Comparison of ENCODE assay signal across 8 cellular contexts in the genomic region with DNA sequence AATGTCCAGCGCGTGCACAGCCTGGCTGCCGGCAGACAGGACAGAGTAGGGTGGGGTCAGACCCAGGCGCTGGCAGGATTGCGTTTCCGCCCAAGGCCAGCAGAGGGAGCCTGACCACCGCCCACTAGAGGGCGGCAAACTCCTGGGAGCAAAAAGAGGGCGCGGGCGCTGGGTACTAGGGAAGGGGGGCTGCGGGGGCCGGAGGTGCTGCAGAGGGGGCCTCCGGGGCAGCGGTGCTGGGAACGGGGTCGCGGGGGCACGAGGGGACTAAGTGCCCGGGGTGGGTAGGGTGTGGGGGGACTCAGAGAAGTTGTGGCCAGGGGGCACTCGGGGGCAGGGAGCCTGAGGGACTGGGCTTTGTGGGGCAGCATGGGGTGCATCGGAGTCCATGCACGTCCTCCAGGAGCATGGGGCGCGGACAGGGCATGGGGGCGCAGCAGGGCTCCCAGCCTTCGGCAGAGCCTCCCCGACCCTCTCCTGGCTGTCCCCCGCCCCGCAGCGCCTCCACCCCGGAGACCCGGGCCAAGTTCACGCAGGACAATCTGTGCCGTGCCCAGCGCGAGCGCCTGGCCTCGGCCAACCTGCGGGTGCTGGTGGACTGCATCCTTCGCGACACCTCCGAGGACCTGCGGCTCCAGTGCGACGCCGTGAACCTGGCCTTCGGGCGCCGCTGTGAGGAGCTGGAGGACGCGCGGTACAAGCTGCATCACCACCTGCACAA. TPM values are rescaled to one million over a fixed set of nuclear protein-coding genes. Genes with fewer than 3 reads are reported as not detected.
DNase-seq lines count a peak whose midpoint lies in the region; ATAC-seq, FAIRE-seq and TF ChIP-seq lines count a peak whose summit lies in the region.

No MANE protein-coding gene starts in this region.

- H3K27ac ChIP-seq in astrocyte (ENCODE audit: low read depth, low read length) (no peak overlapping the region), kidney (ENCODE audit: low read depth in 2 of 2, low read length in 2 of 2) (no peak overlapping the region)

- intact Hi-C loops in kidney (cut with DNase I) = no loop called here

- peak; percentile 90 for DNase-seq in GM10248 (ENCODE audit: extremely low spot score)
- DNase-seq in HuH-7 (ENCODE audit: low spot score) = peak; percentile 94
- peak in 3 of 5 donors; percentile 26 to 47 (median 43) for DNase-seq in T-helper 1 cell
- no peak for DNase-seq in astrocyte (ENCODE audit: low read depth)
- DNase-seq in kidney = peak; percentile 76
- DNase-seq in stimulated activated CD8-positive, alpha-beta memory T cell treated with anti-CD3 and anti-CD28 coated beads, Interleukin-15, amount 100 ng/mL, for 48 hours (ENCODE audit: low read depth in 2 of 2) = peak; percentile 38 to 43

- H3K4me1 ChIP-seq in astrocyte (ENCODE audit: insufficient read depth, low read length) = no peaks in the 10 kb centered on the region
- peaks cover 0 to 2% of the 10 kb centered on the region in 2 donors for H3K4me1 ChIP-seq in kidney (ENCODE audit: control insufficient read depth in 1 of 2, insufficient read depth in 1 of 2, low read depth in 1 of 2, low read length in 2 of 2)

- H3K36me3 ChIP-seq in astrocyte (ENCODE audit: insufficient read depth, low read length) = no peaks in the 10 kb centered on the region
- H3K36me3 ChIP-seq in kidney (ENCODE audit: control insufficient read depth in 1 of 2, insufficient read depth in 2 of 2, low read length in 2 of 2) = no peaks in the 10 kb centered on the region

- H3K9me3 ChIP-seq in astrocyte (ENCODE audit: insufficient read depth, low read depth, low read length) (no peaks in the 10 kb centered on the region), kidney (ENCODE audit: control insufficient read depth in 1 of 2, low read length in 2 of 2) (no peaks in the 10 kb centered on the region)

- H3K4me3 ChIP-seq in astrocyte (ENCODE audit: insufficient read depth, low read depth, low read length) (no peak overlapping the region), kidney (ENCODE audit: low read length in 2 of 2) (no peak overlapping the region)

- no peak overlapping the region for H2AFZ ChIP-seq in astrocyte (ENCODE audit: low read depth, low read length)

- no peak overlapping the region for H3K4me2 ChIP-seq in astrocyte (ENCODE audit: low read length)

- H3K4me3 Mint-ChIP-seq in astrocyte (ENCODE audit: unreplicated experiment) = no peak overlapping the region

- peaks cover 3% of the 10 kb centered on the region for H3K4me1 Mint-ChIP-seq in astrocyte (ENCODE audit: low read depth, unreplicated experiment)

- POLR2A ChIA-PET in GM10248 (lab: Yijun Ruan, JAX) = no interaction called here

- no peaks in the 10 kb centered on the region for H3K27me3 ChIP-seq in astrocyte (ENCODE audit: insufficient read depth, low read length)

- TF ChIP-seq CTCF in GM10248 (IDR thresholded peaks at IDR 0.05; ENCODE audit: control extremely low read depth, extremely low read depth, low read depth, missing control alignments) (peak; percentile 100), astrocyte (IDR thresholded peaks at IDR 0.05; ENCODE audit: insufficient read depth, low read depth, low read length) (peak; percentile 37), kidney (IDR thresholded peaks at IDR 0.05; ENCODE audit: borderline replicate concordance, extremely low read depth, insufficient read depth) (peak; percentile 81)

- no peaks in the 10 kb centered on the region for H4K20me1 ChIP-seq in astrocyte (ENCODE audit: insufficient read depth, low read length)

- H3K27ac Mint-ChIP-seq in astrocyte (ENCODE audit: unreplicated experiment) = no peak overlapping the region

- ATAC-seq in GM21576 (IDR thresholded peaks at IDR 0.05; ENCODE audit: unreplicated experiment) = peak; percentile 95
- ATAC-seq in HG02970 (IDR thresholded peaks at IDR 0.05; ENCODE audit: low FRiP score, unreplicated experiment) = no peak

- CTCF ChIA-PET in GM10248 (lab: Yijun Ruan, JAX) = interaction anchor here (0.7 to 3.3 kb wide), 8 partner anchors 8 to 247 kb away, joined by 3 to 21 read pairs (median 3); a partner anchor contains a TSS

- H3K9ac ChIP-seq in astrocyte (ENCODE audit: low read length) (no peak overlapping the region), kidney (ENCODE audit: low read length in 2 of 2) (no peak overlapping the region)

- H3K79me2 ChIP-seq in astrocyte (ENCODE audit: insufficient read depth, low read length) = no peaks in the 10 kb centered on the region

- peaks cover 54% of the 10 kb centered on the region for H3K27me3 Mint-ChIP-seq in astrocyte (ENCODE audit: low read depth, unreplicated experiment)

- FAIRE-seq in astrocyte (lab: Jason Lieb, UNC) = no peak
- FAIRE-seq in kidney (lab: Jason Lieb, UNC) = no peak

- no peaks in the 10 kb centered on the region for H3K36me3 Mint-ChIP-seq in astrocyte (ENCODE audit: low read depth, unreplicated experiment)

- H3K9me3 Mint-ChIP-seq in astrocyte (ENCODE audit: unreplicated experiment) = no peaks in the 10 kb centered on the region

RNA-seq across cellular contexts. Expression of a gene that starts 3.2 kb away (rescaled TPM):
- total RNA-seq in astrocyte (not detected in 2 replicates), kidney (0.16 TPM)
- polyA plus RNA-seq in kidney (ENCODE audit: insufficient read depth, low read depth, low replicate concordance) = not detected

Comparison
In these comparisons a context has a peak if more than half of its experiments do, and no peak if none do; other contexts are left out.
1. CTCF ChIP-seq: peak in every context shown above with its lines; median percentile 100 in GM10248; 81 in kidney; 37 in astrocyte.